8 cellular contexts compared by ENCODE assay signal in genomic region chr20:4108495-4109306, GRCh38. TPM values are rescaled to one million over a fixed set of nuclear protein-coding genes. Genes with fewer than 3 reads are reported as not detected.
DNase-seq lines count a peak whose midpoint lies in the region; ATAC-seq, FAIRE-seq and TF ChIP-seq lines count a peak whose summit lies in the region.

No MANE protein-coding gene starts in this region.

- H3K36me3 Mint-ChIP-seq in osteocyte (ENCODE audit: unreplicated experiment) (no peaks in the 10 kb centered on the region), type B pancreatic cell (no peaks in the 10 kb centered on the region)

- H3K9me3 Mint-ChIP-seq in osteocyte (ENCODE audit: unreplicated experiment) (no peaks in the 10 kb centered on the region), type B pancreatic cell (no peaks in the 10 kb centered on the region)

- H3K4me2 ChIP-seq in MM.1S (ENCODE audit: low read depth, low read length) = peak overlapping the region; percentile 33; the same call in 1 of the 2 replicates

- no peaks in the 10 kb centered on the region for H4K20me1 ChIP-seq in MM.1S (ENCODE audit: insufficient read depth, low read length)

- no peak for TF ChIP-seq POLR2A in gastroesophageal sphincter (IDR thresholded peaks at IDR 0.05)

- no peaks in the 10 kb centered on the region for H3K36me3 ChIP-seq in MM.1S (replicated peaks; ENCODE audit: insufficient read depth, low read length)
- H3K36me3 ChIP-seq in gastroesophageal sphincter = no peaks in the 10 kb centered on the region

- no peaks in the 10 kb centered on the region for H3K79me2 ChIP-seq in MM.1S (ENCODE audit: low read length)

- TF ChIP-seq CTCF in MM.1S (IDR thresholded peaks at IDR 0.05; ENCODE audit: low read length) (peak; percentile 97), gastroesophageal sphincter (IDR thresholded peaks at IDR 0.05) (peak; percentile 87 to 99 (median 97)), osteocyte (IDR thresholded peaks at IDR 0.05) (peak; percentile 93), type B pancreatic cell (conservative IDR thresholded peaks at IDR 0.05) (peak; percentile 91)

- DNase-seq in AG20443 (ENCODE audit: low spot score) (peak; percentile 91), GM19239 (ENCODE audit: insufficient read length, low spot score) (peak; percentile 70), MM.1S (peak; percentile 79), SIG-M5 (lab: John Stamatoyannopoulos, UW) (peak; percentile 47), osteocyte (ENCODE audit: extremely low spot score, unreplicated experiment) (peak; percentile 86), type B pancreatic cell (ENCODE audit: extremely low spot score, unreplicated experiment) (no peak)
- DNase-seq in activated effector memory CD4-positive, alpha-beta T cell treated with Interleukin-2 at 50 U/mL for 16 hours = peak; percentile 50

- H3K27ac ChIP-seq in MM.1S (ENCODE audit: low read length) (no peak overlapping the region), gastroesophageal sphincter (no peak overlapping the region)

- H3K27ac Mint-ChIP-seq in osteocyte (ENCODE audit: unreplicated experiment) = no peak overlapping the region
- H3K27ac Mint-ChIP-seq in type B pancreatic cell = peak overlapping the region; percentile 19

- peak; percentile 98 for FAIRE-seq in GM19239 (lab: Jason Lieb, UNC)

- peak; percentile 76 for ATAC-seq in gastroesophageal sphincter

- no peaks in the 10 kb centered on the region for H3K9me2 ChIP-seq in MM.1S (replicated peaks; ENCODE audit: insufficient read depth, low read length)

- H3K9me3 ChIP-seq in MM.1S (replicated peaks; ENCODE audit: insufficient read depth, low read length) (no peaks in the 10 kb centered on the region), gastroesophageal sphincter (no peaks in the 10 kb centered on the region)

- peaks cover 19% of the 10 kb centered on the region for H3F3A ChIP-seq in MM.1S (ENCODE audit: insufficient read depth, low read length)

- H3K4me1 ChIP-seq in MM.1S (ENCODE audit: low read length) (peaks cover 23% of the 10 kb centered on the region), gastroesophageal sphincter (peaks cover 0 to 16% (median 0%) of the 10 kb centered on the region in 3 donors)

- H3K9ac ChIP-seq in MM.1S (ENCODE audit: low read length) = no peak overlapping the region

- H3K4me3 Mint-ChIP-seq in osteocyte (ENCODE audit: unreplicated experiment) (no peak overlapping the region), type B pancreatic cell (no peak overlapping the region)

- 27 to 50% methylated on average over 8 to 11 of the region's 19 CpGs for WGBS in gastroesophageal sphincter (ENCODE audit: low coverage in 1 of 2), 2 donors

- H3K27me3 Mint-ChIP-seq in osteocyte (ENCODE audit: unreplicated experiment) (peaks cover 2% of the 10 kb centered on the region), type B pancreatic cell (peaks cover 20% of the 10 kb centered on the region)

- H3K4me1 Mint-ChIP-seq in osteocyte (ENCODE audit: unreplicated experiment) (peaks cover 5% of the 10 kb centered on the region), type B pancreatic cell (ENCODE audit: unreplicated experiment) (peaks cover 9% of the 10 kb centered on the region)

- H3K27me3 ChIP-seq in MM.1S (replicated peaks; ENCODE audit: insufficient read depth, low read length) (no peaks in the 10 kb centered on the region), gastroesophageal sphincter (peaks cover 5% of the 10 kb centered on the region)

- no peak for TF ChIP-seq EP300 in gastroesophageal sphincter (IDR thresholded peaks at IDR 0.05)

- peak overlapping the region; percentile 58; the same call in 1 of the 2 replicates for H2AFZ ChIP-seq in MM.1S (ENCODE audit: low read length)

- H3K4me3 ChIP-seq in MM.1S (ENCODE audit: low read length) (no peak overlapping the region), gastroesophageal sphincter (no peak overlapping the region)

RNA-seq across cellular contexts. Expression of gene SMOX, which starts 39.9 kb away (rescaled TPM):
- 1 to 10 TPM; 2.3 to 7.6 (median 6.1) TPM for total RNA-seq in gastroesophageal sphincter
- 14.5 and 14.8 TPM in 2 replicates for total RNA-seq in osteocyte
- 17.2 and 18.9 TPM in 2 replicates for total RNA-seq in type B pancreatic cell (ENCODE audit: low replicate concordance)
